ENCODE assay signal across 24 cellular contexts in the genomic region with DNA sequence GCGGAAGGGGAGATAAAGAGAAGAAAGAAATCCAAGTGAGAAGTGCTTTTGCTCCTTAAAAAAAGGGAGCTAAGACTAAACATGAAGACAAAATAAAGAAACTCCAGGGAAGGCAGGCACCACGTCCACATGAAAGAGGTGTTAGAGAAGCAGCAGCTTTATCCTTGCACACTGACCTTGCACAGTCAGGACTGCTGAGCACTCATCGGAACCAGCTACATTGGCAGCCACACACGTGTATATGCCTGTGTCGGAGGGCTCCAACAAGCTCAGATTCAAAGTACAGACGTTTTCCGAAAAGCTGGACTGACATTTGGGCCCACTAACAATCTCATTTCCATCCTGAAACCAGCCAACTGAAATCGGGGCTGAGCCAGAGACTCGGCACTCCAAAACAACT.
"Had no signal": no experiment of that assay in that cellular context is flagged by ENCODE, and none has a peak within 500 bp of the region (broad histone marks: within the 10 kb centered on the region; RNA-seq: fewer than 3 reads in every experiment).

No MANE protein-coding gene starts in this region.

- H3K4me3 Mint-ChIP-seq: activated CD8-positive, alpha-beta T cell treated with anti-CD3 and anti-CD28 coated beads for 36 hours; activated naive CD8-positive, alpha-beta T cell; activated T-cell treated with anti-CD3 and anti-CD28 coated beads, Interleukin-2, amount 50 U/mL, for 4 hours; activated T-helper 17 cell treated with anti-CD3 and anti-CD28 coated beads, Interleukin-2, amount 50 U/mL, for 72 hours; central memory CD8-positive, alpha-beta T cell; dendritic cell treated with granulocyte-macrophage colony-stimulating factor and Interleukin-4, amounts not matched to agents 40 ng/mL and 50 ng/mL, for 4 days; endodermal cell had no signal

- ATAC-seq: activated CD8-positive, alpha-beta T cell treated with anti-CD3 and anti-CD28 coated beads for 36 hours; activated T-cell treated with anti-CD3 and anti-CD28 coated beads, Interleukin-2, amount 50 U/mL, for 4 hours; activated T-helper 17 cell treated with anti-CD3 and anti-CD28 coated beads, Interleukin-2, amount 50 U/mL, for 72 hours; esophagus mucosa had no signal

- H3K9me3 Mint-ChIP-seq: activated CD8-positive, alpha-beta T cell treated with anti-CD3 and anti-CD28 coated beads for 36 hours; activated T-cell treated with anti-CD3 and anti-CD28 coated beads, Interleukin-2, amount 50 U/mL, for 4 hours; central memory CD8-positive, alpha-beta T cell; dendritic cell treated with granulocyte-macrophage colony-stimulating factor and Interleukin-4, amounts not matched to agents 40 ng/mL and 50 ng/mL, for 4 days; endodermal cell had no signal

- H3K27ac ChIP-seq: coronary artery, dorsolateral prefrontal cortex had no signal

- H3K27ac Mint-ChIP-seq: activated CD8-positive, alpha-beta T cell treated with anti-CD3 and anti-CD28 coated beads for 36 hours; activated naive CD8-positive, alpha-beta T cell; activated T-helper 17 cell treated with anti-CD3 and anti-CD28 coated beads, Interleukin-2, amount 50 U/mL, for 72 hours; dendritic cell treated with granulocyte-macrophage colony-stimulating factor and Interleukin-4, amounts not matched to agents 40 ng/mL and 50 ng/mL, for 4 days; endodermal cell had no signal

- H3K27me3 Mint-ChIP-seq: activated CD8-positive, alpha-beta T cell treated with anti-CD3 and anti-CD28 coated beads for 36 hours; activated naive CD8-positive, alpha-beta T cell; activated T-helper 17 cell treated with anti-CD3 and anti-CD28 coated beads, Interleukin-2, amount 50 U/mL, for 72 hours; central memory CD8-positive, alpha-beta T cell; dendritic cell treated with granulocyte-macrophage colony-stimulating factor and Interleukin-4, amounts not matched to agents 40 ng/mL and 50 ng/mL, for 4 days had no signal

- DNase-seq: activated CD4-positive, alpha-beta T cell treated with anti-CD3 and anti-CD28 coated beads for 4 hours; activated CD4-positive, alpha-beta T cell treated with anti-CD3 and anti-CD28 coated beads, Interleukin-2, amount 50 U/mL, for 1 hour; activated CD4-positive, alpha-beta T cell treated with anti-CD3 and anti-CD28 coated beads, Interleukin-2, amount 50 U/mL, for 48 hours; activated CD4-positive, CD25-positive, alpha-beta regulatory T cell; activated CD4-positive, CD25-positive, alpha-beta regulatory T cell treated with anti-CD3 and anti-CD28 coated beads, Interleukin-2, amount 50 U/mL, for 72 hours; activated CD8-positive, alpha-beta memory T cell treated with anti-CD3 and anti-CD28 coated beads for 24 hours; activated CD8-positive, alpha-beta T cell treated with anti-CD3 and anti-CD28 coated beads for 36 hours; activated effector memory CD4-positive, alpha-beta T cell treated with Interleukin-2 at 50 U/mL for 16 hours; activated gamma-delta T cell treated with Interleukin-2 at 50 U/mL for 16 hours; activated naive CD4-positive, alpha-beta T cell treated with anti-CD3 and anti-CD28 coated beads, Interleukin-2, amount 50 U/mL, for 16 hours; activated naive CD4-positive, alpha-beta T cell treated with Interleukin-2 at 50 U/mL for 16 hours; activated T-cell treated with anti-CD3 and anti-CD28 coated beads, Interleukin-2, amount 50 U/mL, for 4 hours; amniotic stem cell; anterior cingulate cortex; dorsolateral prefrontal cortex; effector memory CD4-positive, alpha-beta T cell; endodermal cell; T-helper 2 cell had no signal

- H3K4me1 Mint-ChIP-seq: activated T-helper 17 cell treated with anti-CD3 and anti-CD28 coated beads, Interleukin-2, amount 50 U/mL, for 72 hours; central memory CD8-positive, alpha-beta T cell; endodermal cell had no signal

- H3K27me3 ChIP-seq: dorsolateral prefrontal cortex had no signal

- H3K4me3 ChIP-seq: coronary artery, dorsolateral prefrontal cortex had no signal
